ENCODE assay signal across 9 cellular contexts in the genomic region with DNA sequence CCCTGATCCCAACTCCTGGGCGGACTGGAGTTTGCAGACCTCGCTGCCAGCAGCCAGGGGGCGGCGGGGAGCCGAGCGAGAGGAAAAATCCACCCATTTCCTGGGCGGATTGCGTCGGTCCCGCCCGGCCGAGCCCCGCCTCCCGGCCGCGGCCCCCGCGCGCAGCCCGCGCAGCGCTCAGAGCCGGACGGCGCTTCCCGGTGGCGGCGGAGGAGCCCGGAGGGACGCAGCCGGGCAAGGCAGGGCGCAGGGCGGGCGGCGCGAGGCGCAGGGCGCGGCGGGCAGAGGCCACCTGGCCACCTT. TPM values are rescaled to one million over a fixed set of nuclear protein-coding genes. Genes with fewer than 3 reads are reported as not detected.
DNase-seq lines count a peak whose midpoint lies in the region; ATAC-seq and TF ChIP-seq lines count a peak whose summit lies in the region.
"Had no signal": no experiment of that assay in that cellular context is flagged by ENCODE, and none has a peak within 500 bp of the region (broad histone marks: within the 10 kb centered on the region; RNA-seq: fewer than 3 reads in every experiment).

A gene (plus strand): TSS at position 180 of the 303 bp plus-strand sequence. CDS start 322 bp downstream, outside the sequence.

- no peaks in the 10 kb centered on the region for H3K9me3 ChIP-seq in body of pancreas
- no peaks in the 10 kb centered on the region for H3K9me3 ChIP-seq in iPS-20b (ENCODE audit: insufficient read depth, low read depth, low read length)

- DNase-seq in NCI-H524 (lab: John Stamatoyannopoulos, UW) (peak; percentile 34 to 67), NCI-H524 treated with DMSO at 0.1 percent for 48 hours (lab: John Stamatoyannopoulos, UW) (no peak), NCI-H2196 treated with DMSO at 0.1 percent for 48 hours (lab: John Stamatoyannopoulos, UW; ENCODE audit: unreplicated experiment) (peak; percentile 32), body of pancreas (peak; percentile 82 to 88 (median 82))
- DNase-seq: DND-41 had no signal

- TF ChIP-seq CTCF in body of pancreas (IDR thresholded peaks at IDR 0.05) = peak; percentile 49 to 96 (median 79)

- H3K27ac ChIP-seq in body of pancreas (peak within 1 kb of the TSS in 2 of 4 donors; percentile 14 to 26), iPS-20b (ENCODE audit: low read length) (no peak within 1 kb of the TSS), skin epidermis (peak within 1 kb of the TSS in 1 of 21 experiments; percentile 47)

- no peak for TF ChIP-seq POLR2A in body of pancreas (IDR thresholded peaks at IDR 0.05)

- ATAC-seq in body of pancreas = peak; percentile 75
- ATAC-seq in GM19351 (IDR thresholded peaks at IDR 0.05; ENCODE audit: unreplicated experiment) = no peak
- no peak for ATAC-seq in HG03571 (IDR thresholded peaks at IDR 0.05; ENCODE audit: unreplicated experiment)

- no peaks in the 10 kb centered on the region for H3K36me3 ChIP-seq in body of pancreas (replicated peaks in 1 of 2; ENCODE audit: insufficient read depth in 1 of 2, low read depth in 2 of 2)
- peaks cover 18% of the 10 kb centered on the region; the same call in 1 of the 2 replicates for H3K36me3 ChIP-seq in iPS-20b (ENCODE audit: insufficient read depth, low read depth, low read length)

- H3K4me1 ChIP-seq in body of pancreas = peaks cover 50% of the 10 kb centered on the region
- H3K4me1 ChIP-seq in iPS-20b (ENCODE audit: insufficient read depth, low read length) = no peaks in the 10 kb centered on the region; the same call in 1 of the 2 replicates

- no peak within 1 kb of the TSS for H3K4me3 ChIP-seq in body of pancreas
- H3K4me3 ChIP-seq in iPS-20b (ENCODE audit: low read length) = peak within 1 kb of the TSS; percentile 75; the same call in 1 of the 2 replicates
- peak within 1 kb of the TSS; percentile 10 to 44 (median 26) for H3K4me3 ChIP-seq in skin epidermis

- intact Hi-C loops in body of pancreas (cut with DNase I) = loop anchor here (5.0 kb wide), 1 partner anchor 325 kb away; no protein-coding TSS in a partner anchor

- peak within 1 kb of the TSS; percentile 48; the same call in 1 of the 2 replicates for H3K9ac ChIP-seq in iPS-20b (ENCODE audit: low read depth, low read length)

- H3K27me3 ChIP-seq in body of pancreas = peaks cover 0 to 6% of the 10 kb centered on the region in 2 donors
- H3K27me3 ChIP-seq in iPS-20b (ENCODE audit: insufficient read depth, low read length) = peaks cover 60% of the 10 kb centered on the region

- 0% methylated on average over 36 of the region's 40 CpGs; no CpG with 5 or more reads in 1 of the 2 donors for WGBS in body of pancreas, 2 donors

RNA-seq across cellular contexts. Expression of the gene that starts here (rescaled TPM):
- total RNA-seq in body of pancreas = 1 to 10 TPM; 6.3 to 7.8 TPM

Comparison
In these comparisons a context has a peak if more than half of its experiments do, and no peak if none do; other contexts are left out.
1. H3K4me3 ChIP-seq: peak in iPS-20b (single experiment) and skin epidermis (7 of 7); none in body of pancreas (0 of 2).